17 cellular contexts compared by ENCODE assay signal in the genomic region with DNA sequence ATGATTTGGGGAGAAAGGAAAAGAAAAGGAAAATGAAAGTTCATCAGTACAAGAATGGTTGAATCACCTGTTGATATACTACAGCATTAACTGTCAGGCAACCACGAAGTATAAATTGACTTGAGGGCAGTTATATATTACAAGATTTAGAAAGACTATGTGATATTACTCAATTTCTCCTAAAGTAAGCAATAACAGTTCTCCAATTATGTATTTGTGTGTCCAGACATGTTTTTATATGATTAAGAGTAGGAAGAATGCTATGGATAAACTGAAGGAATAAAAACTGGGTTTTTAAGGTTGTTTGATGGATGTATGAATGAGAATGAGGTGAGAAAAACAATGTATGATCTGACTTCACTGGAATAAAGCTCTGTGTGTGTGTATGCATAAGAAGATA.
A peak's percentile ranks its signal among the peaks of the same experiment; 100 is the strongest.
DNase-seq lines count a peak whose midpoint lies in the region; ATAC-seq and TF ChIP-seq lines count a peak whose summit lies in the region.
"Had no signal": no experiment of that assay in that cellular context is flagged by ENCODE, and none has a peak within 500 bp of the region (broad histone marks: within the 10 kb centered on the region; RNA-seq: fewer than 3 reads in every experiment).

No MANE protein-coding gene starts in this region.

- H3K36me3 ChIP-seq in ACC112 (ENCODE audit: insufficient read depth, low read length) (no peaks in the 10 kb centered on the region), Loucy (ENCODE audit: insufficient read depth, low read length) (no peaks in the 10 kb centered on the region), RWPE2 (ENCODE audit: low read depth) (no peaks in the 10 kb centered on the region)
- H3K36me3 ChIP-seq: BLaER1 treated with 17β-estradiol and CSF1 and Interleukin-3, amounts not matched to agents 10 nM and 100 nM had no signal

- no peaks in the 10 kb centered on the region for H3F3A ChIP-seq in Loucy (ENCODE audit: low read depth)

- H3K27ac ChIP-seq in ACC112 (ENCODE audit: low read depth, low read length) (no peak overlapping the region), RWPE2 (ENCODE audit: poor library complexity, severe bottlenecking) (no peak overlapping the region), epithelial cell of prostate (no peak overlapping the region)
- H3K27ac ChIP-seq: BLaER1 treated with 17β-estradiol and CSF1 and Interleukin-3, amounts not matched to agents 10 nM and 100 nM; HL-60 had no signal

- H3K4me3 ChIP-seq in ACC112 (ENCODE audit: low read depth, low read length) (no peak overlapping the region; the same call in 1 of the 2 replicates), Loucy (ENCODE audit: low read length, poor library complexity, severe bottlenecking) (no peak overlapping the region), RWPE2 (ENCODE audit: severe bottlenecking) (no peak overlapping the region)
- H3K4me3 ChIP-seq: BLaER1 treated with 17β-estradiol and CSF1 and Interleukin-3, amounts not matched to agents 10 nM and 100 nM; GM12878; GM23338 had no signal

- H3K4me1 ChIP-seq in ACC112 (ENCODE audit: control insufficient read depth, insufficient read depth, low read length, unreplicated experiment) (no peaks in the 10 kb centered on the region), Loucy (ENCODE audit: insufficient read depth, low read length, poor library complexity, severe bottlenecking) (peaks cover 2% of the 10 kb centered on the region), RWPE2 (ENCODE audit: insufficient read depth, poor library complexity, severe bottlenecking) (peaks cover 8% of the 10 kb centered on the region)
- H3K4me1 ChIP-seq: BLaER1 treated with 17β-estradiol and CSF1 and Interleukin-3, amounts not matched to agents 10 nM and 100 nM had no signal

- H2AFZ ChIP-seq in ACC112 (ENCODE audit: low read length, unreplicated experiment) = peak overlapping the region; percentile 23
- peak overlapping the region; percentile 15; the same call in 1 of the 2 replicates for H2AFZ ChIP-seq in Loucy (ENCODE audit: low read length)
- H2AFZ ChIP-seq: GM23338 had no signal

- H3K9me3 ChIP-seq in Loucy (ENCODE audit: insufficient read depth, low read depth, low read length) (no peaks in the 10 kb centered on the region), RWPE2 (ENCODE audit: severe bottlenecking) (no peaks in the 10 kb centered on the region)
- H3K9me3 ChIP-seq: BLaER1 treated with 17β-estradiol and CSF1 and Interleukin-3, amounts not matched to agents 10 nM and 100 nM had no signal

- H3K27me3 ChIP-seq in ACC112 (ENCODE audit: insufficient read depth, low read length) (no peaks in the 10 kb centered on the region), Loucy (ENCODE audit: insufficient read depth, low read length, poor library complexity, severe bottlenecking) (no peaks in the 10 kb centered on the region), RWPE2 (ENCODE audit: insufficient read depth, poor library complexity, severe bottlenecking) (no peaks in the 10 kb centered on the region)
- H3K27me3 ChIP-seq: BLaER1 treated with 17β-estradiol and CSF1 and Interleukin-3, amounts not matched to agents 10 nM and 100 nM had no signal

- no peaks in the 10 kb centered on the region for H3K9me2 ChIP-seq in Loucy (replicated peaks; ENCODE audit: low read depth, low read length)

- DNase-seq in RWPE2 (ENCODE audit: low spot score) = no peak
- peak; percentile 8 for DNase-seq in epithelial cell of prostate (ENCODE audit: low read depth, low spot score)
- DNase-seq in retina = no peak
- DNase-seq in stimulated activated CD4-positive, alpha-beta T cell treated with anti-CD3 and anti-CD28 coated beads, Interleukin-4, amount 100 ng/mL, for 4 hours = no peak
- DNase-seq in glomerular visceral epithelial cell (ENCODE audit: extremely low spot score) = no peak
- DNase-seq: 8988T; ACHN; CD4-positive, CD25-positive, alpha-beta regulatory T cell; DMS 273 treated with DMSO at 0.1 percent for 48 hours; H7; IMR-90 had no signal

- no peaks in the 10 kb centered on the region for H3K79me2 ChIP-seq in ACC112 (ENCODE audit: control insufficient read depth, insufficient read depth, low read length, unreplicated experiment)
- no peaks in the 10 kb centered on the region for H3K79me2 ChIP-seq in Loucy (ENCODE audit: insufficient read depth, low read length)

- no peaks in the 10 kb centered on the region for H4K20me1 ChIP-seq in Loucy (ENCODE audit: insufficient read depth, low read length, poor library complexity, severe bottlenecking)
- H4K20me1 ChIP-seq: BLaER1 treated with 17β-estradiol and CSF1 and Interleukin-3, amounts not matched to agents 10 nM and 100 nM had no signal

- H3K9ac ChIP-seq in Loucy (ENCODE audit: low read depth, low read length, poor library complexity, severe bottlenecking) = no peak overlapping the region
- H3K9ac ChIP-seq: BLaER1 treated with 17β-estradiol and CSF1 and Interleukin-3, amounts not matched to agents 10 nM and 100 nM had no signal

- no peak for TF ChIP-seq CTCF in Loucy (conservative IDR thresholded peaks at IDR 0.05; ENCODE audit: low read length)
- TF ChIP-seq CTCF in RWPE2 (IDR thresholded peaks at IDR 0.05; ENCODE audit: poor library complexity, severe bottlenecking) = no peak

- ATAC-seq in RWPE2 (ENCODE audit: low read depth) = peak; percentile 38; the same call in 2 of the 3 replicates
- ATAC-seq: GM12878, GM23338 had no signal

- no peak overlapping the region for H3K4me2 ChIP-seq in Loucy (ENCODE audit: low read depth, low read length, poor library complexity, severe bottlenecking)
- H3K4me2 ChIP-seq: BLaER1 treated with 17β-estradiol and CSF1 and Interleukin-3, amounts not matched to agents 10 nM and 100 nM; GM23338 had no signal
